In genomic region chr11:75261474-75261847, GRCh38 we compare ENCODE assay signal across 13 cellular contexts. TPM values are rescaled to one million over a fixed set of nuclear protein-coding genes. Genes with fewer than 3 reads are reported as not detected.
DNase-seq lines count a peak whose midpoint lies in the region; ATAC-seq lines count a peak whose summit lies in the region.
"Had no signal": no experiment of that assay in that cellular context is flagged by ENCODE, and none has a peak within 500 bp of the region (broad histone marks: within the 10 kb centered on the region; RNA-seq: fewer than 3 reads in every experiment).

No MANE protein-coding gene starts in this region.

- no peak overlapping the region for H3K4ac ChIP-seq in neuronal stem cell (ENCODE audit: low read length)

- H3K18ac ChIP-seq in neuronal stem cell (ENCODE audit: low read length) = no peak overlapping the region

- H3K27ac ChIP-seq in neuronal stem cell (replicated peaks; ENCODE audit: low read length) = no peak overlapping the region
- H3K27ac ChIP-seq: VCaP had no signal

- no peak overlapping the region for H3K23ac ChIP-seq in neuronal stem cell (ENCODE audit: low read depth, low read length, poor library complexity)

- no peak overlapping the region for H3K4me3 Mint-ChIP-seq in activated T-helper 17 cell treated with anti-CD3 and anti-CD28 coated beads, Interleukin-2, amount 50 U/mL, for 72 hours
- H3K4me3 Mint-ChIP-seq in naive B cell = peak overlapping the region in 5 of 8 donors; percentile 31 to 78 (median 48)

- no peak overlapping the region for H4K8ac ChIP-seq in neuronal stem cell (ENCODE audit: low read depth, low read length)

- H3K14ac ChIP-seq in neuronal stem cell (ENCODE audit: low read length) = no peak overlapping the region

- H3K79me1 ChIP-seq in neuronal stem cell (ENCODE audit: low read depth, low read length) = no peaks in the 10 kb centered on the region

- DNase-seq in CD1c-positive myeloid dendritic cell (ENCODE audit: extremely low spot score) (peak; percentile 57), KBM-7 (peak; percentile 39), naive B cell (peak; percentile 47), NCI-H1092 (lab: John Stamatoyannopoulos, UW) (no peak), neuronal stem cell (ENCODE audit: low spot score) (no peak)
- DNase-seq: activated naive CD4-positive, alpha-beta T cell treated with Interleukin-2 at 50 U/mL for 16 hours; MG63; NCI-H510A; SHP77 had no signal

- no peaks in the 10 kb centered on the region for H3K27me3 ChIP-seq in neuronal stem cell (ENCODE audit: control insufficient read depth in 3 of 3, insufficient read depth in 3 of 3, low read depth in 1 of 3, low read length in 3 of 3)
- H3K27me3 ChIP-seq: MG63 had no signal

- peaks cover 0 to 8% of the 10 kb centered on the region in 2 donors for H3K36me3 ChIP-seq in neuronal stem cell (replicated peaks in 1 of 2; ENCODE audit: control insufficient read depth in 2 of 2, insufficient read depth in 2 of 2, low read length in 2 of 2)
- H3K36me3 ChIP-seq: MG63 had no signal

- no peak overlapping the region for H2BK12ac ChIP-seq in neuronal stem cell (ENCODE audit: low read length)

- H3K9ac ChIP-seq in neuronal stem cell (ENCODE audit: low read depth, low read length, poor library complexity) = no peak overlapping the region

- H3K9me3 Mint-ChIP-seq in activated T-helper 17 cell treated with anti-CD3 and anti-CD28 coated beads, Interleukin-2, amount 50 U/mL, for 72 hours = no peaks in the 10 kb centered on the region
- H3K9me3 Mint-ChIP-seq in naive B cell = no peaks in the 10 kb centered on the region

- no peak overlapping the region for H3K4me3 ChIP-seq in neuronal stem cell (ENCODE audit: low read length in 2 of 2)
- H3K4me3 ChIP-seq: MG63 had no signal

- no peak overlapping the region for H2BK120ac ChIP-seq in neuronal stem cell (ENCODE audit: low read depth, low read length)

- no peak for ATAC-seq in activated T-helper 17 cell treated with anti-CD3 and anti-CD28 coated beads, Interleukin-2, amount 50 U/mL, for 72 hours (replicated peaks)
- ATAC-seq in naive B cell (ENCODE audit: low read depth in 2 of 2) (peak; percentile 90 to 91), HG03039 (IDR thresholded peaks at IDR 0.05; ENCODE audit: unreplicated experiment) (no peak), HG03045 (IDR thresholded peaks at IDR 0.05; ENCODE audit: unreplicated experiment) (no peak)

- H2BK15ac ChIP-seq in neuronal stem cell (ENCODE audit: low read length) = no peak overlapping the region

- no peaks in the 10 kb centered on the region for H3K9me3 ChIP-seq in neuronal stem cell (replicated peaks in 1 of 2; ENCODE audit: control insufficient read depth in 2 of 2, insufficient read depth in 1 of 2, low read depth in 1 of 2, low read length in 2 of 2)
- H3K9me3 ChIP-seq: MG63 had no signal

- no CpG with 5 or more reads among the region's 7 CpGs for WGBS in neuronal stem cell (ENCODE audit: extremely low coverage in 2 of 2, insufficient read length in 2 of 2, insufficient replicate concordance in 1 of 2), 2 donors

- H3K4me1 Mint-ChIP-seq in activated T-helper 17 cell treated with anti-CD3 and anti-CD28 coated beads, Interleukin-2, amount 50 U/mL, for 72 hours = peaks cover 21% of the 10 kb centered on the region
- peaks cover 28 to 47% (median 30%) of the 10 kb centered on the region in 3 donors for H3K4me1 Mint-ChIP-seq in naive B cell

- H3K4me2 ChIP-seq in neuronal stem cell (ENCODE audit: insufficient read depth, low read length, poor library complexity, severe bottlenecking) = no peak overlapping the region

- H3K36me3 Mint-ChIP-seq in activated T-helper 17 cell treated with anti-CD3 and anti-CD28 coated beads, Interleukin-2, amount 50 U/mL, for 72 hours (ENCODE audit: low read depth) = no peaks in the 10 kb centered on the region
- H3K36me3 Mint-ChIP-seq in naive B cell = no peaks in the 10 kb centered on the region

- no peak overlapping the region for H2BK5ac ChIP-seq in neuronal stem cell (ENCODE audit: low read length)

- no peak overlapping the region for H2AK5ac ChIP-seq in neuronal stem cell (ENCODE audit: low read depth, low read length)

- in situ Hi-C loops in KBM-7 (cut with MboI; ENCODE audit: low pct_unique_long_range_greater_than_20kb, low sequenced_read_pairs) = no loop called here

- H3K4me1 ChIP-seq in neuronal stem cell (ENCODE audit: control insufficient read depth in 2 of 2, insufficient read depth in 1 of 2, low read depth in 1 of 2, low read length in 2 of 2) = no peaks in the 10 kb centered on the region

- peak overlapping the region; percentile 74 for H3K27ac Mint-ChIP-seq in activated T-helper 17 cell treated with anti-CD3 and anti-CD28 coated beads, Interleukin-2, amount 50 U/mL, for 72 hours
- peak overlapping the region in 5 of 6 donors; percentile 39 to 90 (median 80) for H3K27ac Mint-ChIP-seq in naive B cell

- no peak overlapping the region for H2AFZ ChIP-seq in neuronal stem cell (ENCODE audit: low read length)

- H3K27me3 Mint-ChIP-seq in activated T-helper 17 cell treated with anti-CD3 and anti-CD28 coated beads, Interleukin-2, amount 50 U/mL, for 72 hours = no peaks in the 10 kb centered on the region
- peaks cover 9 to 19% (median 14%) of the 10 kb centered on the region in 3 donors for H3K27me3 Mint-ChIP-seq in naive B cell

- H4K91ac ChIP-seq in neuronal stem cell (ENCODE audit: low read depth, low read length, poor library complexity) = no peak overlapping the region

RNA-seq across cellular contexts. Expression of gene TPBGL, which starts 20.9 kb away (rescaled TPM):
- total RNA-seq in activated T-helper 17 cell treated with anti-CD3 and anti-CD28 coated beads, Interleukin-2, amount 50 U/mL, for 72 hours = under 1 TPM; 0.26 to 0.40 TPM
- not detected for polyA plus RNA-seq in naive B cell (ENCODE audit: low read depth in 6 of 6)
- polyA plus RNA-seq in neuronal stem cell (2013, experiment 1 of 2) = 0.10 TPM
- polyA plus RNA-seq in neuronal stem cell (2013, experiment 2 of 2) = 0.10 TPM

Comparison
In these comparisons a context has a peak if more than half of its experiments do, and no peak if none do; other contexts are left out.
1. DNase-seq: peak in CD1c-positive myeloid dendritic cell (single experiment), KBM-7 (single experiment) and naive B cell (single experiment); none in NCI-H1092 (single experiment) and neuronal stem cell (single experiment).
2. ATAC-seq: peak in naive B cell (2 of 2); none in activated T-helper 17 cell treated with anti-CD3 and anti-CD28 coated beads, Interleukin-2, amount 50 U/mL, for 72 hours (single experiment), HG03039 (single experiment) and HG03045 (single experiment).